Comparison of ENCODE assay signal across 8 cellular contexts in the genomic region with DNA sequence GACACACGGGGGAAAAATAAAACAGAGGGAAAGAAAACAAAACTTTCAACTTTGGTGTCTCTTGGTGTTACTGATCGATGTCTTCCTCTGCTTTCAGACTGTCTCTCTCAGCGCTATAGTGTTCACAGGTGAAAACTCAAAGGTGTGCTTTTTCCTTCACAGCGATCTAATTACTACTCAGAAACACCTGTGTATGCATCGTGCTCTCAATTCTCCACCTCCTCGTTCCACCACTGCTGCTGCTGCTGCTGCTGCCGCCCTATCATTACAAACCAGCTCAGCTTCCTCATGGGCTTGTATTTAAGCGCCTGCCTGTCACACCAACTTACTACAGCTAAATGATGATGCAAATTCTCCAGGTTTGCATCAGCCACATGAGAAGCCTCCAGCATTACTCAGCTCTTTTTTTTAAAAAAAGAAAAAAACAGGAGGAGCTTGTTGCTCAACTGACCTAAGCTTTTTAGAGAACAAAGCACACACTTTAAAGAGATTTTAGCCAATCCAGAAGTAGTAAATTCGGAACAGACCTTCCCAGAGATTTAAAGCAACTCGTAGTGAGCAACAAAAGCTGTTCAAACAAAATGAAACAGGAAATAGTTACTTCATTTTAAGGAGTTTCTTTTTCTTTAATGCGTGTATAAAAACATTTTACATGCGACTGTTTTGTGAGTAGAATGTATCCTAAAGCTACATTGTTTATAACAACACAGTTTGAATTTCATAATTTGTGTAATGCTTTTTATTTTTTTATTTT. TPM values are rescaled to one million over a fixed set of nuclear protein-coding genes. Genes with fewer than 3 reads are reported as not detected.
A peak's percentile ranks its signal among the peaks of the same experiment; 100 is the strongest.
DNase-seq lines count a peak whose midpoint lies in the region; ATAC-seq and TF ChIP-seq lines count a peak whose summit lies in the region.

A gene (minus strand): TSS at position 274 of the 754 bp plus-strand sequence. CDS start 280 bp downstream, outside the sequence.

- H3K27me3 Mint-ChIP-seq in Calu3 (ENCODE audit: unreplicated experiment) (no peaks in the 10 kb centered on the region), naive B cell (peaks cover 0 to 5% (median 0%) of the 10 kb centered on the region in 3 donors)

- 24% methylated on average over 12 of the region's 12 CpGs for WGBS in esophagus muscularis mucosa

- ATAC-seq in GM19397 (IDR thresholded peaks at IDR 0.05; ENCODE audit: unreplicated experiment): peak; percentile 99
- peak; percentile 99 for ATAC-seq in HG03520 (IDR thresholded peaks at IDR 0.05; ENCODE audit: unreplicated experiment)
- ATAC-seq in naive B cell (ENCODE audit: low read depth in 2 of 2): peak; percentile 94 to 96

- peak within 1 kb of the TSS; percentile 97 for H3K4me3 Mint-ChIP-seq in Calu3 (ENCODE audit: low read depth, unreplicated experiment)
- peak within 1 kb of the TSS; percentile 62 to 87 (median 75) for H3K4me3 Mint-ChIP-seq in naive B cell

- H3K27me3 ChIP-seq in esophagus muscularis mucosa: no peaks in the 10 kb centered on the region

- H3K9me3 ChIP-seq in esophagus muscularis mucosa: no peaks in the 10 kb centered on the region

- DNase-seq in Calu3: peak; percentile 79
- peak; percentile 96 for DNase-seq in NCI-H526 (lab: John Stamatoyannopoulos, UW)
- DNase-seq in activated CD8-positive, alpha-beta memory T cell treated with anti-CD3 and anti-CD28 coated beads for 4 hours (ENCODE audit: low read depth in 2 of 2): peak; percentile 4 to 13
- no peak for DNase-seq in esophagus muscularis mucosa (ENCODE audit: extremely low spot score)
- DNase-seq in naive B cell: peak; percentile 44

- no TSS peak for BruUV-seq in Calu3 (replicated peaks; lab: Mats Ljungman, UMichigan)

- H3K9me3 Mint-ChIP-seq in Calu3 (ENCODE audit: low read depth, unreplicated experiment): no peaks in the 10 kb centered on the region
- no peaks in the 10 kb centered on the region for H3K9me3 Mint-ChIP-seq in naive B cell

- no peaks in the 10 kb centered on the region for H3K36me3 ChIP-seq in esophagus muscularis mucosa

- peak within 1 kb of the TSS; percentile 99 for H3K27ac Mint-ChIP-seq in Calu3 (ENCODE audit: unreplicated experiment)
- peak within 1 kb of the TSS in 4 of 6 donors; percentile 24 to 92 (median 66) for H3K27ac Mint-ChIP-seq in naive B cell

- peaks cover 49% of the 10 kb centered on the region for H3K36me3 Mint-ChIP-seq in Calu3 (ENCODE audit: insufficient read depth, unreplicated experiment)
- H3K36me3 Mint-ChIP-seq in naive B cell: no peaks in the 10 kb centered on the region

- intact Hi-C loops in Calu3 (cut with micrococcal nuclease; ENCODE audit: unreplicated experiment) (loop anchor here (1.0 to 2.0 kb wide), 3 partner anchors 43 to 253 kb away; no protein-coding TSS in a partner anchor), esophagus muscularis mucosa (cut with DNase I) (no loop called here)

- no peaks in the 10 kb centered on the region for H3K4me1 Mint-ChIP-seq in Calu3 (ENCODE audit: low read depth, unreplicated experiment)
- H3K4me1 Mint-ChIP-seq in naive B cell: peaks cover 11 to 14% (median 11%) of the 10 kb centered on the region in 3 donors

- H3K27ac ChIP-seq in esophagus muscularis mucosa (replicated peaks in 1 of 4) (no peak within 1 kb of the TSS), temporal lobe (ENCODE audit: low read depth, low read length) (peak within 1 kb of the TSS; percentile 62)

- peak within 1 kb of the TSS; percentile 20 to 44 (median 35) for H3K4me3 ChIP-seq in esophagus muscularis mucosa

- H3K4me1 ChIP-seq in esophagus muscularis mucosa: peaks cover 0 to 9% (median 2%) of the 10 kb centered on the region in 4 donors

- TF ChIP-seq EP300 in esophagus muscularis mucosa (IDR thresholded peaks at IDR 0.05): no peak

- TF ChIP-seq CTCF in Calu3 (IDR thresholded peaks at IDR 0.05; ENCODE audit: unreplicated experiment): no peak
- TF ChIP-seq CTCF in esophagus muscularis mucosa (IDR thresholded peaks at IDR 0.05): no peak

- TF ChIP-seq POLR2A in esophagus muscularis mucosa (IDR thresholded peaks at IDR 0.05; ENCODE audit: low read depth): no peak

- CTCF ChIA-PET in Calu3 (lab: Charles Lee): interaction anchor here (0.7 to 1.7 kb wide), 5 partner anchors 26 to 253 kb away, joined by 3 to 10 read pairs (median 4); no protein-coding TSS in a partner anchor

RNA-seq across cellular contexts. Expression of the gene that starts here (rescaled TPM):
- 37.7 and 49.4 TPM in 2 replicates for total RNA-seq in Calu3 (2022)
- under 1 TPM; 0.19 to 0.83 (median 0.31) TPM for total RNA-seq in esophagus muscularis mucosa
- not detected for polyA plus RNA-seq in naive B cell (ENCODE audit: low read depth in 6 of 6)
- 31.5 TPM for total RNA-seq in temporal lobe

Comparison
In these comparisons a context has a peak if more than half of its experiments do, and no peak if none do; other contexts are left out.
1. RNA of the gene that starts here (total RNA-seq): 37.7 to 49.4 TPM in Calu3 and 31.5 TPM in temporal lobe (single experiment); 0.19 to 0.83 TPM in esophagus muscularis mucosa; every median in the first group is over 10 times any median in the second.
2. Peak in DNase-seq and ATAC-seq in naive B cell; RNA of the gene not detected or under 1 TPM.
3. Peak in every context shown above with its lines, with median percentiles within 50 percentile points of each other: ATAC-seq.